Comparison of ENCODE assay signal across 8 cellular contexts in genomic region chr5:115842089-115842881, GRCh38. TPM values are rescaled to one million over a fixed set of nuclear protein-coding genes. Genes with fewer than 3 reads are reported as not detected.
A peak's percentile ranks its signal among the peaks of the same experiment; 100 is the strongest.
DNase-seq lines count a peak whose midpoint lies in the region; ATAC-seq and TF ChIP-seq lines count a peak whose summit lies in the region.

No MANE protein-coding gene starts in this region.

- in situ Hi-C loops in G401 (cut with HindIII; ENCODE audit: low sequenced_read_pairs) (no loop called here), Panc1 (cut with HindIII; ENCODE audit: low pct_unique_long_range_greater_than_20kb, low sequenced_read_pairs) (no loop called here), brain microvascular endothelial cell (cut with HindIII; ENCODE audit: low pct_ligation_motif_present, low sequenced_read_pairs) (no loop called here)

- POLR2A ChIA-PET in Panc1 (lab: Charles Lee): no interaction called here

- CTCF ChIA-PET in Panc1 (lab: Charles Lee): no interaction called here

- peak; percentile 55 for DNase-seq in G401 (ENCODE audit: low spot score)
- DNase-seq in Panc1 (ENCODE audit: low read depth, low spot score): no peak
- no peak for DNase-seq in brain microvascular endothelial cell
- DNase-seq in iPS-NIHi11 (ENCODE audit: low spot score): peak; percentile 60
- no peak for DNase-seq in middle frontal gyrus (ENCODE audit: extremely low spot score, low spot score)

- H3K4me3 ChIP-seq in Panc1 (ENCODE audit: low read depth in 2 of 2, low read length in 2 of 2) (peak overlapping the region; percentile 82 to 98), brain microvascular endothelial cell (ENCODE audit: low read depth, low read length) (peak overlapping the region; percentile 86), skeletal muscle tissue (ENCODE audit: low read length in 3 of 3) (peak overlapping the region; percentile 95 to 99 (median 97))

- ATAC-seq in GM21360 (IDR thresholded peaks at IDR 0.05; ENCODE audit: unreplicated experiment): peak; percentile 25
- peak; percentile 28 for ATAC-seq in HG03521 (IDR thresholded peaks at IDR 0.05; ENCODE audit: unreplicated experiment)
- ATAC-seq in Panc1: peak; percentile 84

- H3K27me3 ChIP-seq in Panc1 (ENCODE audit: control insufficient read depth, insufficient read depth, low read length) (no peaks in the 10 kb centered on the region), brain microvascular endothelial cell (replicated peaks) (no peaks in the 10 kb centered on the region), skeletal muscle tissue (ENCODE audit: control insufficient read depth in 3 of 3, insufficient read depth in 3 of 3, low read length in 3 of 3) (no peaks in the 10 kb centered on the region)

- no TSS peak for BruUV-seq in Panc1 (replicated peaks; lab: Mats Ljungman, UMichigan)

- TF ChIP-seq CTCF in Panc1 (IDR thresholded peaks at IDR 0.05) (peak; percentile 52), brain microvascular endothelial cell (IDR thresholded peaks at IDR 0.05; ENCODE audit: low read depth, low read length, missing control alignments) (peak; percentile 13)

- peaks cover 24% of the 10 kb centered on the region for H3K4me1 ChIP-seq in Panc1 (ENCODE audit: control insufficient read depth, insufficient read depth, low read length)
- H3K4me1 ChIP-seq in skeletal muscle tissue (ENCODE audit: control insufficient read depth in 3 of 3, insufficient read depth in 3 of 3, low read length in 3 of 3): peaks cover 15 to 42% (median 40%) of the 10 kb centered on the region in 3 donors

- no peaks in the 10 kb centered on the region for H3K9me3 ChIP-seq in Panc1 (ENCODE audit: control insufficient read depth, insufficient read depth, low read depth, low read length)
- no peaks in the 10 kb centered on the region for H3K9me3 ChIP-seq in skeletal muscle tissue (ENCODE audit: control insufficient read depth in 3 of 3, low read length in 3 of 3)

- intact Hi-C loops in Panc1 (cut with micrococcal nuclease; ENCODE audit: unreplicated experiment): loop anchor here (5.0 kb wide), 2 partner anchors 195 to 210 kb away; no protein-coding TSS in a partner anchor

- peak overlapping the region; percentile 97 for H3K27ac ChIP-seq in Panc1 (ENCODE audit: low read length)
- H3K27ac ChIP-seq in brain microvascular endothelial cell: peak overlapping the region; percentile 88
- H3K27ac ChIP-seq in skeletal muscle tissue (ENCODE audit: low read depth, low read length): peak overlapping the region; percentile 91

- H3K36me3 ChIP-seq in Panc1 (ENCODE audit: control insufficient read depth, insufficient read depth, low read length): peaks cover 22% of the 10 kb centered on the region
- no peaks in the 10 kb centered on the region for H3K36me3 ChIP-seq in brain microvascular endothelial cell (replicated peaks)
- H3K36me3 ChIP-seq in skeletal muscle tissue (ENCODE audit: control insufficient read depth in 3 of 3, insufficient read depth in 3 of 3, low read length in 3 of 3): peaks cover 2% of the 10 kb centered on the region in 3 donors

- peak overlapping the region; percentile 85 to 91 (median 90) for H3K9ac ChIP-seq in skeletal muscle tissue (ENCODE audit: low read depth in 1 of 3, low read length in 3 of 3)

RNA-seq across cellular contexts. Expression of gene AP3S1, which starts 0.6 kb away (rescaled TPM):
- 34.0 and 39.2 TPM in 2 replicates for total RNA-seq in G401 (2014; rRNA removed; shearing (Covaris generic))
- total RNA-seq in Panc1 (2021; ENCODE audit: unreplicated experiment): 88.8 TPM
- polyA plus RNA-seq in Panc1 (2012; ENCODE audit: insufficient read length): 40.7 TPM
- total RNA-seq in skeletal muscle tissue: 92.4 TPM

RNA-seq across cellular contexts. Expression of gene ATG12, which starts 0.9 kb away (rescaled TPM):
- 48.1 and 67.1 TPM in 2 replicates for total RNA-seq in G401 (2014; rRNA removed; shearing (Covaris generic))
- total RNA-seq in Panc1 (2021; ENCODE audit: unreplicated experiment) (52.0 TPM), skeletal muscle tissue (26.1 TPM)
- 31.0 TPM for polyA plus RNA-seq in Panc1 (2012; ENCODE audit: insufficient read length)

RNA-seq across cellular contexts. Expression of gene CDO1, which starts 25.8 kb away (rescaled TPM):
- total RNA-seq in G401 (2014; rRNA removed; shearing (Covaris generic)): not detected in 2 replicates
- total RNA-seq in Panc1 (2021; ENCODE audit: unreplicated experiment): not detected
- polyA plus RNA-seq in Panc1 (2012; ENCODE audit: insufficient read length): not detected
- 24.0 TPM for total RNA-seq in skeletal muscle tissue

Comparison
In these comparisons a context has a peak if more than half of its experiments do, and no peak if none do; other contexts are left out.
1. DNase-seq: peak in G401 (single experiment) and iPS-NIHi11 (single experiment); none in Panc1 (single experiment), brain microvascular endothelial cell (single experiment) and middle frontal gyrus (single experiment).
2. ATAC-seq: peak in every context shown above with its lines; median percentile 84 in Panc1; 28 in HG03521; 25 in GM21360.
3. RNA of gene CDO1, which starts 25.8 kb away (total RNA-seq): 24.0 TPM in skeletal muscle tissue (single experiment); not detected in G401 and not detected in Panc1 (single experiment); every median in the first group is over 10 times any median in the second.
4. Peak in every context shown above with its lines, with median percentiles within 50 percentile points of each other: H3K27ac ChIP-seq and H3K4me3 ChIP-seq.